In genomic region chr3:112990672-112991602, GRCh38 we compare ENCODE assay signal across 1 cellular context.
TF ChIP-seq lines count a peak whose summit lies in the region.

GTPBP8 (plus strand) TSS chr3:112990984; CDS start chr3:112991000, 16 bp downstream.

TF ChIP-seq in HepG2, 621 proteins besides CTCF, POLR2A, EP300 and RAD21 (continued from another document):
- TF ChIP-seq THRA (CRISPR knock-in tag; IDR thresholded peaks at IDR 0.05; ENCODE audit: borderline replicate concordance) (peak; percentile 68), ZNF33B (CRISPR knock-in tag; IDR thresholded peaks at IDR 0.05) (no peak), ZNF746 (CRISPR knock-in tag; IDR thresholded peaks at IDR 0.05) (peak; percentile 72), ZNF530 (CRISPR knock-in tag; IDR thresholded peaks at IDR 0.05; ENCODE audit: low read depth) (no peak), WIZ (CRISPR knock-in tag; IDR thresholded peaks at IDR 0.05) (0 out of 2 replicates have a peak, but pooled peaks have one; percentile 33), NR2F2 (IDR thresholded peaks at IDR 0.05; ENCODE audit: borderline replicate concordance, low read depth) (0 out of 2 replicates have a peak, but pooled peaks have one; percentile 43), CCAR2 (optimal IDR thresholded peaks at IDR 0.05; ENCODE audit: low read depth, low read length) (no peak), CHD4 (IDR thresholded peaks at IDR 0.05; ENCODE audit: borderline replicate concordance, low read length) (no peak), NFRKB (IDR thresholded peaks at IDR 0.05) (peak; percentile 90), ZNF883 (CRISPR knock-in tag; IDR thresholded peaks at IDR 0.05; ENCODE audit: not compliant biosample characterization) (peak; percentile 93)
TF ChIP-seq in HepG2: peak in this region for 313.
